In genomic region chr11:72573380-72573949, GRCh38 we compare ENCODE assay signal across 9 cellular contexts.
A peak's percentile ranks its signal among the peaks of the same experiment; 100 is the strongest.
DNase-seq lines count a peak whose midpoint lies in the region; ATAC-seq and TF ChIP-seq lines count a peak whose summit lies in the region.
"Had no signal": no experiment of that assay in that cellular context is flagged by ENCODE, and none has a peak within 500 bp of the region (broad histone marks: within the 10 kb centered on the region; RNA-seq: fewer than 3 reads in every experiment).

No MANE protein-coding gene starts in this region.

- no peak overlapping the region for H3K27ac Mint-ChIP-seq in WTC11

- H3K9me3 Mint-ChIP-seq in WTC11, result no peaks in the 10 kb centered on the region

- no peak overlapping the region for H3K4me3 ChIP-seq in sigmoid colon

- no peaks in the 10 kb centered on the region for H3K36me3 Mint-ChIP-seq in WTC11

- POLR2A ChIA-PET in WTC11 (lab: Charles Lee), result interaction anchor here (1.2 kb wide), 1 partner anchor 79 kb away, joined by 4 read pairs; no protein-coding TSS in a partner anchor

- peaks cover 4% of the 10 kb centered on the region; the same call in 1 of the 2 replicates for H3K4me1 Mint-ChIP-seq in WTC11

- H3K27ac ChIP-seq in sigmoid colon, result no peak overlapping the region

- DNase-seq in NCI-H1417 (lab: John Stamatoyannopoulos, UW), result peak in 2 of 3 experiments; percentile 51 to 58
- DNase-seq in NCI-H1417 treated with DMSO at 0.1 percent for 48 hours (lab: John Stamatoyannopoulos, UW), result no peak
- peak; percentile 78 for DNase-seq in WTC11 (ENCODE audit: low spot score)
- DNase-seq in Right ventricle myocardium inferior (ENCODE audit: missing footprints), result no peak
- DNase-seq in sigmoid colon, result no peak
- no peak for DNase-seq in GOT3 (lab: John Stamatoyannopoulos, UW)

- CTCF ChIA-PET in WTC11 (lab: Charles Lee), result interaction anchor here (0.5 to 2.9 kb wide), 45 partner anchors 10 to 646 kb away, joined by 3 to 144 read pairs (median 4); partner anchors contain the start of gene CLPB

- peaks cover 20% of the 10 kb centered on the region for H3K27me3 Mint-ChIP-seq in WTC11 (ENCODE audit: low read depth)

- TF ChIP-seq POLR2A in sigmoid colon (IDR thresholded peaks at IDR 0.05), result no peak

- TF ChIP-seq CTCF in WTC11 (IDR thresholded peaks at IDR 0.05), result peak; percentile 60
- peak in 3 of 4 experiments; percentile 14 to 67 (median 50) for TF ChIP-seq CTCF in sigmoid colon (IDR thresholded peaks at IDR 0.05)

- H3K4me1 ChIP-seq in sigmoid colon, result no peaks in the 10 kb centered on the region

- H3K36me3 ChIP-seq in sigmoid colon, result peaks cover 0 to 24% (median 12%) of the 10 kb centered on the region in 4 donors
- H3K36me3 ChIP-seq: BLaER1 treated with 17β-estradiol and CSF1 and Interleukin-3, amounts not matched to agents 10 nM and 100 nM had no signal

- no peaks in the 10 kb centered on the region for H3K9me3 ChIP-seq in sigmoid colon
- H3K9me3 ChIP-seq: BLaER1 treated with 17β-estradiol and CSF1 and Interleukin-3, amounts not matched to agents 10 nM and 100 nM had no signal

- TF ChIP-seq EP300 in Ishikawa (IDR thresholded peaks at IDR 0.05; ENCODE audit: borderline replicate concordance) (no peak), sigmoid colon (IDR thresholded peaks at IDR 0.05) (no peak)

- H3K27me3 ChIP-seq in sigmoid colon, result no peaks in the 10 kb centered on the region
- H3K27me3 ChIP-seq: BLaER1 treated with 17β-estradiol and CSF1 and Interleukin-3, amounts not matched to agents 10 nM and 100 nM had no signal

- 16 to 24% methylated on average over 8 of the region's 8 CpGs for WGBS in sigmoid colon, 2 donors

- intact Hi-C loops in Right ventricle myocardium inferior (cut with DNase I), result loop anchor here (5.0 kb wide), 1 partner anchor 101 kb away; no protein-coding TSS in a partner anchor
- intact Hi-C loops in sigmoid colon (cut with DNase I), result loop anchor here (5.0 kb wide), 1 partner anchor 101 kb away; no protein-coding TSS in a partner anchor

- no peak overlapping the region for H3K4me3 Mint-ChIP-seq in WTC11

- ATAC-seq in WTC11, result peak; percentile 96
- peak; percentile 68 for ATAC-seq in Right ventricle myocardium inferior
- no peak for ATAC-seq in HG03469 (IDR thresholded peaks at IDR 0.05; ENCODE audit: unreplicated experiment)

- TF ChIP-seq RAD21 in Ishikawa (IDR thresholded peaks at IDR 0.05; ENCODE audit: low read depth), result peak; percentile 83

TF ChIP-seq in Ishikawa, 13 proteins besides CTCF, POLR2A, EP300 and RAD21:
- TF ChIP-seq, protein P1, sequence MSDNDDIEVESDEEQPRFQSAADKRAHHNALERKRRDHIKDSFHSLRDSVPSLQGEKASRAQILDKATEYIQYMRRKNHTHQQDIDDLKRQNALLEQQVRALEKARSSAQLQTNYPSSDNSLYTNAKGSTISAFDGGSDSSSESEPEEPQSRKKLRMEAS (IDR thresholded peaks at IDR 0.05), result no peak
- TF ChIP-seq EGR1 (IDR thresholded peaks at IDR 0.05) (no peak), CEBPB (IDR thresholded peaks at IDR 0.05) (no peak), ZBTB7A (IDR thresholded peaks at IDR 0.05; ENCODE audit: low read depth) (no peak), FOXM1 (IDR thresholded peaks at IDR 0.05; ENCODE audit: borderline replicate concordance, low read depth) (no peak), NFIC (IDR thresholded peaks at IDR 0.05) (no peak), TAF1 (IDR thresholded peaks at IDR 0.05; ENCODE audit: low read depth) (no peak), TEAD4 (IDR thresholded peaks at IDR 0.05) (no peak), TCF12 (IDR thresholded peaks at IDR 0.05; ENCODE audit: low read depth) (no peak), CREB1 (IDR thresholded peaks at IDR 0.05; ENCODE audit: low read depth) (no peak), YY1 (IDR thresholded peaks at IDR 0.05; ENCODE audit: low read depth) (no peak), USF1 (IDR thresholded peaks at IDR 0.05) (no peak)
- TF ChIP-seq, protein P2, sequence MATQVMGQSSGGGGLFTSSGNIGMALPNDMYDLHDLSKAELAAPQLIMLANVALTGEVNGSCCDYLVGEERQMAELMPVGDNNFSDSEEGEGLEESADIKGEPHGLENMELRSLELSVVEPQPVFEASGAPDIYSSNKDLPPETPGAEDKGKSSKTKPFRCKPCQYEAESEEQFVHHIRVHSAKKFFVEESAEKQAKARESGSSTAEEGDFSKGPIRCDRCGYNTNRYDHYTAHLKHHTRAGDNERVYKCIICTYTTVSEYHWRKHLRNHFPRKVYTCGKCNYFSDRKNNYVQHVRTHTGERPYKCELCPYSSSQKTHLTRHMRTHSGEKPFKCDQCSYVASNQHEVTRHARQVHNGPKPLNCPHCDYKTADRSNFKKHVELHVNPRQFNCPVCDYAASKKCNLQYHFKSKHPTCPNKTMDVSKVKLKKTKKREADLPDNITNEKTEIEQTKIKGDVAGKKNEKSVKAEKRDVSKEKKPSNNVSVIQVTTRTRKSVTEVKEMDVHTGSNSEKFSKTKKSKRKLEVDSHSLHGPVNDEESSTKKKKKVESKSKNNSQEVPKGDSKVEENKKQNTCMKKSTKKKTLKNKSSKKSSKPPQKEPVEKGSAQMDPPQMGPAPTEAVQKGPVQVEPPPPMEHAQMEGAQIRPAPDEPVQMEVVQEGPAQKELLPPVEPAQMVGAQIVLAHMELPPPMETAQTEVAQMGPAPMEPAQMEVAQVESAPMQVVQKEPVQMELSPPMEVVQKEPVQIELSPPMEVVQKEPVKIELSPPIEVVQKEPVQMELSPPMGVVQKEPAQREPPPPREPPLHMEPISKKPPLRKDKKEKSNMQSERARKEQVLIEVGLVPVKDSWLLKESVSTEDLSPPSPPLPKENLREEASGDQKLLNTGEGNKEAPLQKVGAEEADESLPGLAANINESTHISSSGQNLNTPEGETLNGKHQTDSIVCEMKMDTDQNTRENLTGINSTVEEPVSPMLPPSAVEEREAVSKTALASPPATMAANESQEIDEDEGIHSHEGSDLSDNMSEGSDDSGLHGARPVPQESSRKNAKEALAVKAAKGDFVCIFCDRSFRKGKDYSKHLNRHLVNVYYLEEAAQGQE (IDR thresholded peaks at IDR 0.05; ENCODE audit: low read depth), result no peak
TF ChIP-seq in Ishikawa: peak in this region for 0.

TF ChIP-seq in WTC11, 78 proteins besides CTCF, POLR2A, EP300 and RAD21 (continues in another document):
- TF ChIP-seq IRF2 (CRISPR knock-in tag; IDR thresholded peaks at IDR 0.05; ENCODE audit: borderline replicate concordance, low read depth) (no peak), ATF6 (CRISPR knock-in tag; IDR thresholded peaks at IDR 0.05) (no peak), ZNF121 (CRISPR knock-in tag; IDR thresholded peaks at IDR 0.05) (no peak), FOXK1 (CRISPR knock-in tag; IDR thresholded peaks at IDR 0.05) (no peak), TP53 (CRISPR knock-in tag; IDR thresholded peaks at IDR 0.05) (no peak), ETV6 (CRISPR knock-in tag; IDR thresholded peaks at IDR 0.05) (no peak), FOXP1 (CRISPR knock-in tag; IDR thresholded peaks at IDR 0.05; ENCODE audit: borderline replicate concordance) (no peak), GABPB1 (CRISPR knock-in tag; IDR thresholded peaks at IDR 0.05) (no peak), JUN (CRISPR knock-in tag; IDR thresholded peaks at IDR 0.05) (no peak), ATF1 (CRISPR knock-in tag; IDR thresholded peaks at IDR 0.05) (no peak)
- TF ChIP-seq, protein P3, sequence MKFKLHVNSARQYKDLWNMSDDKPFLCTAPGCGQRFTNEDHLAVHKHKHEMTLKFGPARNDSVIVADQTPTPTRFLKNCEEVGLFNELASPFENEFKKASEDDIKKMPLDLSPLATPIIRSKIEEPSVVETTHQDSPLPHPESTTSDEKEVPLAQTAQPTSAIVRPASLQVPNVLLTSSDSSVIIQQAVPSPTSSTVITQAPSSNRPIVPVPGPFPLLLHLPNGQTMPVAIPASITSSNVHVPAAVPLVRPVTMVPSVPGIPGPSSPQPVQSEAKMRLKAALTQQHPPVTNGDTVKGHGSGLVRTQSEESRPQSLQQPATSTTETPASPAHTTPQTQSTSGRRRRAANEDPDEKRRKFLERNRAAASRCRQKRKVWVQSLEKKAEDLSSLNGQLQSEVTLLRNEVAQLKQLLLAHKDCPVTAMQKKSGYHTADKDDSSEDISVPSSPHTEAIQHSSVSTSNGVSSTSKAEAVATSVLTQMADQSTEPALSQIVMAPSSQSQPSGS (CRISPR knock-in tag; IDR thresholded peaks at IDR 0.05; ENCODE audit: borderline replicate concordance, low read depth), result no peak
- TF ChIP-seq, protein P4, sequence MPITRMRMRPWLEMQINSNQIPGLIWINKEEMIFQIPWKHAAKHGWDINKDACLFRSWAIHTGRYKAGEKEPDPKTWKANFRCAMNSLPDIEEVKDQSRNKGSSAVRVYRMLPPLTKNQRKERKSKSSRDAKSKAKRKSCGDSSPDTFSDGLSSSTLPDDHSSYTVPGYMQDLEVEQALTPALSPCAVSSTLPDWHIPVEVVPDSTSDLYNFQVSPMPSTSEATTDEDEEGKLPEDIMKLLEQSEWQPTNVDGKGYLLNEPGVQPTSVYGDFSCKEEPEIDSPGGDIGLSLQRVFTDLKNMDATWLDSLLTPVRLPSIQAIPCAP (CRISPR knock-in tag; IDR thresholded peaks at IDR 0.05), result no peak

Comparison
In these comparisons a context has a peak if more than half of its experiments do, and no peak if none do; other contexts are left out.
1. DNase-seq: peak in NCI-H1417 (2 of 3) and WTC11 (single experiment); none in NCI-H1417 treated with DMSO at 0.1 percent for 48 hours (single experiment), Right ventricle myocardium inferior (single experiment), sigmoid colon (single experiment) and GOT3 (single experiment).